8 cellular contexts compared by ENCODE assay signal in genomic region chr5:33892419-33893151, GRCh38. TPM values are rescaled to one million over a fixed set of nuclear protein-coding genes. Genes with fewer than 3 reads are reported as not detected.
DNase-seq lines count a peak whose midpoint lies in the region; ATAC-seq and TF ChIP-seq lines count a peak whose summit lies in the region.
"Had no signal": no experiment of that assay in that cellular context is flagged by ENCODE, and none has a peak within 500 bp of the region (broad histone marks: within the 10 kb centered on the region; RNA-seq: fewer than 3 reads in every experiment).

No MANE protein-coding gene starts in this region.

- TF ChIP-seq CTCF in brain (conservative IDR thresholded peaks at IDR 0.05) (no peak), kidney epithelial cell (IDR thresholded peaks at IDR 0.05; ENCODE audit: insufficient read depth, low read length, poor library complexity, severe bottlenecking) (no peak)

- no peak for ATAC-seq in HG03097 (IDR thresholded peaks at IDR 0.05; ENCODE audit: low FRiP score, unreplicated experiment)

- no peaks in the 10 kb centered on the region for H3K9me3 ChIP-seq in subcutaneous abdominal adipose tissue (ENCODE audit: control insufficient read depth in 5 of 5, low read length in 5 of 5)

- peaks cover 11 to 50% (median 43%) of the 10 kb centered on the region in 5 donors for H3K4me1 ChIP-seq in subcutaneous abdominal adipose tissue (ENCODE audit: control insufficient read depth in 5 of 5, insufficient read depth in 5 of 5, low read length in 5 of 5)

- peak; percentile 98 for DNase-seq in HS-5 (ENCODE audit: low read depth)
- peak; percentile 85 for DNase-seq in kidney epithelial cell (ENCODE audit: low read depth)
- no peak for DNase-seq in SKM-1 treated with dmso at 0.1 percent for 144 hours (lab: John Stamatoyannopoulos, UW; ENCODE audit: unreplicated experiment)
- DNase-seq in NCI-H128 (lab: John Stamatoyannopoulos, UW; ENCODE audit: unreplicated experiment), result no peak

- H3K4me3 ChIP-seq in kidney epithelial cell (ENCODE audit: low read depth, low read length) (peak overlapping the region; percentile 44), subcutaneous abdominal adipose tissue (ENCODE audit: low read depth in 1 of 5, low read length in 5 of 5) (peak overlapping the region; percentile 23 to 74 (median 57))

- H3K36me3 ChIP-seq in kidney epithelial cell (ENCODE audit: control insufficient read depth, insufficient read depth, low read length) (no peaks in the 10 kb centered on the region), subcutaneous abdominal adipose tissue (ENCODE audit: control insufficient read depth in 5 of 5, insufficient read depth in 5 of 5, low read length in 5 of 5) (no peaks in the 10 kb centered on the region)

- H3K27ac Mint-ChIP-seq in brain, result peak overlapping the region in 3 of 5 experiments; percentile 84 to 98 (median 87)

- peaks cover 29% of the 10 kb centered on the region for H3K4me1 Mint-ChIP-seq in brain

- H3K27ac ChIP-seq in subcutaneous abdominal adipose tissue (ENCODE audit: low read depth, low read length), result peak overlapping the region; percentile 92

- H3K27me3 Mint-ChIP-seq in brain, result peaks cover 34% of the 10 kb centered on the region

- no peaks in the 10 kb centered on the region for H3K36me3 Mint-ChIP-seq in brain

- H3K27me3 ChIP-seq in kidney epithelial cell (ENCODE audit: control insufficient read depth, insufficient read depth, low read length) (no peaks in the 10 kb centered on the region), subcutaneous abdominal adipose tissue (ENCODE audit: control insufficient read depth in 5 of 5, insufficient read depth in 4 of 5, low read length in 5 of 5) (peaks cover 0 to 3% (median 0%) of the 10 kb centered on the region in 5 donors)

- H3K9me3 Mint-ChIP-seq in brain, result no peaks in the 10 kb centered on the region

- peak overlapping the region; percentile 74 to 94 (median 82) for H3K4me3 Mint-ChIP-seq in brain

- peak overlapping the region in 3 of 5 donors; percentile 43 to 59 (median 55) for H3K9ac ChIP-seq in subcutaneous abdominal adipose tissue (ENCODE audit: low read length in 5 of 5)

RNA-seq across cellular contexts. Expression of gene ADAMTS12, which starts 0.8 kb away (rescaled TPM):
- polyA plus RNA-seq in brain (ENCODE audit: insufficient read depth, low read depth, low replicate concordance), result 0.24 TPM
- total RNA-seq in kidney epithelial cell, result 3.4 and 4.1 TPM in 2 replicates

RNA-seq across cellular contexts. Expression of gene RXFP3, which starts 43.6 kb away (rescaled TPM):
- not detected for polyA plus RNA-seq in brain (ENCODE audit: insufficient read depth, low read depth, low replicate concordance)
- total RNA-seq in kidney epithelial cell, result 0.82 TPM in 1 of 2 replicates, not detected in the other
- total RNA-seq: glomerular endothelial cell had no signal

Comparison
In these comparisons a context has a peak if more than half of its experiments do, and no peak if none do; other contexts are left out.
1. DNase-seq: peak in HS-5 (single experiment) and kidney epithelial cell (single experiment); none in SKM-1 treated with dmso at 0.1 percent for 144 hours (single experiment) and NCI-H128 (single experiment).